12 cellular contexts compared by ENCODE assay signal in the genomic region with DNA sequence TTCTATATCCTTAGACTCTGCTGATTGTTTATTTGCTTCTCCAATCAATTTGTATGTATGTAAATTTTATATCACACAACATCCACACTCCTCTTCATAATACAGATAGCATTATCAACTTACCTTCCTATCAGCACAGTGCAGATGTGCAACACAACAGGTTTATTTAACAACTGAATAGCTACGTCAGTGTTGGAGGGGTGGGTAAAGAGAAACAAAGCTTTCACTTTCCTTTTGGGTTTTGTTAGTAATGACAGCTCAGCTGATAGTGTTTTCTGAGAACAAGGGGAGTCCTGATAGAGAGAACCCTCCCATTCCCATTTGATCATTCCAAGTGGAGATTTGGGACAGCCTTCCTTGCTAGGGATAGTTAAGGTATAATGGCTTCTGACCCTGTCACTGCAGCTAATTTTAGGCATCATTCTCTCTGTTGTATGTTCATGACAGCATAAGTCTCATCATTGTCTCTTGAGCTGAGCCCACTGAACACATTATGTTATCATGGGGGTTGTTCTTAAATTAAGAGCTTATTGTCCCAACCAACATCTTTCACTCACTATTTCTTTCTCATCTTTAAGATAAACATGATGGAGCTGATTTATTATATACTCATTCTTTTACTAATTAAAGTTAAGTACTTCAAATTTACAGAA.
DNase-seq lines count a peak whose midpoint lies in the region; ATAC-seq lines count a peak whose summit lies in the region.
"Had no signal": no experiment of that assay in that cellular context is flagged by ENCODE, and none has a peak within 500 bp of the region (broad histone marks: within the 10 kb centered on the region; RNA-seq: fewer than 3 reads in every experiment).

No MANE protein-coding gene starts in this region.

- peaks cover 20% of the 10 kb centered on the region for H3K27me3 Mint-ChIP-seq in central memory CD8-positive, alpha-beta T cell

- peaks cover 4% of the 10 kb centered on the region for H3K9me3 Mint-ChIP-seq in central memory CD8-positive, alpha-beta T cell

- H3K27ac Mint-ChIP-seq in central memory CD8-positive, alpha-beta T cell (ENCODE audit: low read depth): no peak overlapping the region

- peak overlapping the region; percentile 25 for H3K4me3 Mint-ChIP-seq in central memory CD8-positive, alpha-beta T cell

- ATAC-seq in GM18870 (IDR thresholded peaks at IDR 0.05; ENCODE audit: unreplicated experiment) (peak; percentile 78), GM21576 (IDR thresholded peaks at IDR 0.05; ENCODE audit: unreplicated experiment) (peak; percentile 86), HG03196 (IDR thresholded peaks at IDR 0.05; ENCODE audit: unreplicated experiment) (peak; percentile 72), Right ventricle myocardium inferior (no peak), left ventricle myocardium superior (no peak)
- ATAC-seq in central memory CD8-positive, alpha-beta T cell (replicated peaks; ENCODE audit: extremely low read depth, poor library complexity, severe bottlenecking): peak; percentile 24
- ATAC-seq: gastroesophageal sphincter, sciatic nerve had no signal

- intact Hi-C loops in Right ventricle myocardium inferior (cut with DNase I) (no loop called here), left ventricle myocardium superior (cut with micrococcal nuclease) (no loop called here)

- no peak for DNase-seq in central memory CD8-positive, alpha-beta T cell (ENCODE audit: low spot score in 2 of 2)
- no peak for DNase-seq in effector CD8-positive, alpha-beta T cell (lab: John Stamatoyannopoulos, UW)
- DNase-seq in occipital lobe (lab: John Stamatoyannopoulos, UW): no peak
- DNase-seq in Right ventricle myocardium inferior (ENCODE audit: missing footprints): no peak
- DNase-seq in left ventricle myocardium superior: no peak
- DNase-seq: activated effector memory CD4-positive, alpha-beta T cell treated with Interleukin-2 at 50 U/mL for 16 hours; Karpas-422 had no signal

- H3K4me1 Mint-ChIP-seq in central memory CD8-positive, alpha-beta T cell: no peaks in the 10 kb centered on the region

- peaks cover 2% of the 10 kb centered on the region for H3K36me3 Mint-ChIP-seq in central memory CD8-positive, alpha-beta T cell (ENCODE audit: insufficient read depth)

Comparison
In these comparisons a context has a peak if more than half of its experiments do, and no peak if none do; other contexts are left out.
1. ATAC-seq: peak in GM18870 (single experiment), GM21576 (single experiment), HG03196 (single experiment) and central memory CD8-positive, alpha-beta T cell (single experiment); none in Right ventricle myocardium inferior (single experiment) and left ventricle myocardium superior (single experiment).